17 cellular contexts compared by ENCODE assay signal in the genomic region with DNA sequence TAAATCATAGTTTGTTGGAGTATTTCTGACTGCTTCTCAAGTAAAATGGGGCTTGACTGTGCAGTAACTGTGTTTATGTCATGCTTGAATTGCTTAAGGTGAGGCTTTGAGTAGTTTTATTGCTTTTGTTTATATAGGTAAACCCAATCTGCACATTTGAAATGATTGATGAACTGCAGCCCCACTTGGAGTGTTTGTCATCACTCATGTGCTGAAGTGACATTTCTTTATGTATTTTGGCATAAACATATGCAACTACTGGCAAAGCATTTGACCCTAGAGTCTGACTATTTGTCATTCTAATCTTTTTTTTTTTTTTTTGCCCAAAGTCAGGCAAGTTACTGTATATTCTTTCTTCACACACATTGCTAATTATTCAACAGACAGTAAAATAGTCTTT.
DNase-seq lines count a peak whose midpoint lies in the region; ATAC-seq and TF ChIP-seq lines count a peak whose summit lies in the region.
"Had no signal": no experiment of that assay in that cellular context is flagged by ENCODE, and none has a peak within 500 bp of the region (broad histone marks: within the 10 kb centered on the region; RNA-seq: fewer than 3 reads in every experiment).

No MANE protein-coding gene starts in this region.

- no peaks in the 10 kb centered on the region for H3K4me1 ChIP-seq in tibial artery
- H3K4me1 ChIP-seq: A549, Peyer's patch, SJSA1 had no signal

- no peak for ATAC-seq in stimulated activated naive B cell treated with anti-CD40 and anti-IgM and Interleukin-4, amounts not matched to agents 10 μg/mL and 1 μg/mL and 100 μg/mL, for 72 hours (replicated peaks)
- no peak for ATAC-seq in HG03139 (IDR thresholded peaks at IDR 0.05; ENCODE audit: unreplicated experiment)
- ATAC-seq: A549, T-helper 17 cell had no signal

- no peaks in the 10 kb centered on the region for H3K9me3 ChIP-seq in tibial artery
- H3K9me3 ChIP-seq: A549, Peyer's patch, SJSA1 had no signal

- intact Hi-C loops in tibial artery (cut with DNase I; ENCODE audit: low total_unique reads): no loop called here

- H3K27me3 Mint-ChIP-seq in stimulated activated naive B cell treated with anti-CD40 and anti-IgM and Interleukin-4, amounts not matched to agents 10 μg/mL and 1 μg/mL and 100 μg/mL, for 72 hours: no peaks in the 10 kb centered on the region
- H3K27me3 Mint-ChIP-seq: CD4-positive, alpha-beta memory T cell; T-helper 17 cell had no signal

- H3K4me3 ChIP-seq in tibial artery: no peak overlapping the region
- H3K4me3 ChIP-seq: A549, Peyer's patch, SJSA1 had no signal

- DNase-seq in DMS53 treated with DMSO at 0.1 percent for 48 hours (lab: John Stamatoyannopoulos, UW; ENCODE audit: unreplicated experiment): peak; percentile 30
- peak; percentile 77 for DNase-seq in NCI-H1417 treated with DMSO at 0.1 percent for 48 hours (lab: John Stamatoyannopoulos, UW)
- DNase-seq in NCI-H446 treated with DMSO at 0.1 percent for 48 hours (lab: John Stamatoyannopoulos, UW): peak; percentile 4
- peak; percentile 43 for DNase-seq in left kidney (ENCODE audit: low read depth, low spot score)
- no peak for DNase-seq in tibial artery
- no peak for DNase-seq in stimulated activated naive B cell treated with anti-CD40 and anti-IgM and Interleukin-4, amounts not matched to agents 10 μg/mL and 1 μg/mL and 100 μg/mL, for 72 hours
- DNase-seq: CD4-positive, alpha-beta memory T cell; DMS79; IMR-90; NCI-H1694; NCI-H2171 treated with DMSO at 0.1 percent for 48 hours; NK-92 treated with Interleukin-12 subunit alpha and Interleukin-12 subunit beta, amount 100 ng/mL, for 24 hours; Peyer's patch; T-helper 17 cell had no signal

- no peaks in the 10 kb centered on the region for H3K4me1 Mint-ChIP-seq in stimulated activated naive B cell treated with anti-CD40 and anti-IgM and Interleukin-4, amounts not matched to agents 10 μg/mL and 1 μg/mL and 100 μg/mL, for 72 hours
- H3K4me1 Mint-ChIP-seq: CD4-positive, alpha-beta memory T cell; T-helper 17 cell had no signal

- no peaks in the 10 kb centered on the region for H3K36me3 ChIP-seq in tibial artery
- H3K36me3 ChIP-seq: Peyer's patch, SJSA1 had no signal

- no peaks in the 10 kb centered on the region for H3K27me3 ChIP-seq in tibial artery
- H3K27me3 ChIP-seq: Peyer's patch, SJSA1 had no signal

- TF ChIP-seq CTCF in tibial artery (IDR thresholded peaks at IDR 0.05): no peak

- H3K4me3 Mint-ChIP-seq in stimulated activated naive B cell treated with anti-CD40 and anti-IgM and Interleukin-4, amounts not matched to agents 10 μg/mL and 1 μg/mL and 100 μg/mL, for 72 hours: no peak overlapping the region
- H3K4me3 Mint-ChIP-seq: CD4-positive, alpha-beta memory T cell; T-helper 17 cell had no signal

- H3K27ac ChIP-seq in tibial artery: no peak overlapping the region
- H3K27ac ChIP-seq: A549, Peyer's patch, SJSA1 had no signal

- H3K9me3 Mint-ChIP-seq in stimulated activated naive B cell treated with anti-CD40 and anti-IgM and Interleukin-4, amounts not matched to agents 10 μg/mL and 1 μg/mL and 100 μg/mL, for 72 hours: peaks cover 0 to 2% of the 10 kb centered on the region in 2 donors
- H3K9me3 Mint-ChIP-seq: CD4-positive, alpha-beta memory T cell had no signal

- H3K27ac Mint-ChIP-seq in stimulated activated naive B cell treated with anti-CD40 and anti-IgM and Interleukin-4, amounts not matched to agents 10 μg/mL and 1 μg/mL and 100 μg/mL, for 72 hours: no peak overlapping the region
- H3K27ac Mint-ChIP-seq: CD4-positive, alpha-beta memory T cell; T-helper 17 cell had no signal

- H3K36me3 Mint-ChIP-seq in stimulated activated naive B cell treated with anti-CD40 and anti-IgM and Interleukin-4, amounts not matched to agents 10 μg/mL and 1 μg/mL and 100 μg/mL, for 72 hours: no peaks in the 10 kb centered on the region
- H3K36me3 Mint-ChIP-seq: CD4-positive, alpha-beta memory T cell had no signal

Comparison
In these comparisons a context has a peak if more than half of its experiments do, and no peak if none do; other contexts are left out.
1. DNase-seq: peak in DMS53 treated with DMSO at 0.1 percent for 48 hours (single experiment), NCI-H1417 treated with DMSO at 0.1 percent for 48 hours (single experiment), NCI-H446 treated with DMSO at 0.1 percent for 48 hours (single experiment) and left kidney (single experiment); none in tibial artery (0 of 2) and stimulated activated naive B cell treated with anti-CD40 and anti-IgM and Interleukin-4, amounts not matched to agents 10 μg/mL and 1 μg/mL and 100 μg/mL, for 72 hours (single experiment).